ENCODE assay signal across 8 cellular contexts in genomic region chr1:31239653-31240241, GRCh38. TPM values are rescaled to one million over a fixed set of nuclear protein-coding genes. Genes with fewer than 3 reads are reported as not detected.
DNase-seq lines count a peak whose midpoint lies in the region; ATAC-seq and TF ChIP-seq lines count a peak whose summit lies in the region.

Gene NKAIN1, minus strand, starts transcription at chr1:31239887. Its CDS starts 340 bp downstream, at chr1:31239547.

- intact Hi-C loops in activated naive CD4-positive, alpha-beta T cell treated with anti-CD3 and anti-CD28 coated beads for 36 hours (cut with micrococcal nuclease) = no loop called here
- intact Hi-C loops in posterior cingulate gyrus (cut with DNase I) = loop anchor here (5.0 kb wide), 1 partner anchor 57 kb away; no protein-coding TSS in a partner anchor

- H3K9me3 Mint-ChIP-seq in activated naive CD4-positive, alpha-beta T cell treated with anti-CD3 and anti-CD28 coated beads for 36 hours = no peaks in the 10 kb centered on the region
- H3K9me3 Mint-ChIP-seq in T-cell = no peaks in the 10 kb centered on the region

- H3K4me3 Mint-ChIP-seq in activated naive CD4-positive, alpha-beta T cell treated with anti-CD3 and anti-CD28 coated beads for 36 hours = peak within 1 kb of the TSS; percentile 28
- peak within 1 kb of the TSS; percentile 34 to 75 (median 37) for H3K4me3 Mint-ChIP-seq in T-cell

- H3K36me3 Mint-ChIP-seq in activated naive CD4-positive, alpha-beta T cell treated with anti-CD3 and anti-CD28 coated beads for 36 hours (ENCODE audit: low read depth) = no peaks in the 10 kb centered on the region
- no peaks in the 10 kb centered on the region for H3K36me3 Mint-ChIP-seq in T-cell

- peaks cover 10% of the 10 kb centered on the region for H3K4me1 Mint-ChIP-seq in activated naive CD4-positive, alpha-beta T cell treated with anti-CD3 and anti-CD28 coated beads for 36 hours (ENCODE audit: low read depth)
- H3K4me1 Mint-ChIP-seq in T-cell = peaks cover 14 to 22% (median 16%) of the 10 kb centered on the region in 3 donors

- H3K27ac ChIP-seq in foreskin keratinocyte = no peak within 1 kb of the TSS

- H3K27me3 ChIP-seq in foreskin keratinocyte = peaks cover 76% of the 10 kb centered on the region

- CTCF ChIA-PET in activated naive CD4-positive, alpha-beta T cell treated with anti-CD3 and anti-CD28 coated beads for 36 hours (lab: Charles Lee) = no interaction called here
- CTCF ChIA-PET in T-cell (lab: Charles Lee) = no interaction called here

- H3K27ac Mint-ChIP-seq in activated naive CD4-positive, alpha-beta T cell treated with anti-CD3 and anti-CD28 coated beads for 36 hours = no peak within 1 kb of the TSS
- peak within 1 kb of the TSS in 1 of 2 donors; percentile 61 for H3K27ac Mint-ChIP-seq in T-cell

- TF ChIP-seq CTCF in foreskin keratinocyte (conservative IDR thresholded peaks at IDR 0.05) = no peak

- POLR2A ChIA-PET in T-cell (lab: Charles Lee) = no interaction called here

- H3K27me3 Mint-ChIP-seq in activated naive CD4-positive, alpha-beta T cell treated with anti-CD3 and anti-CD28 coated beads for 36 hours (ENCODE audit: low read depth) = peaks cover 35% of the 10 kb centered on the region
- peaks cover 49 to 51% of the 10 kb centered on the region in 2 donors for H3K27me3 Mint-ChIP-seq in T-cell

- ATAC-seq in T-cell (replicated peaks in 1 of 4) = no peak
- peak; percentile 55 for ATAC-seq in foreskin keratinocyte
- ATAC-seq in GM18907 (IDR thresholded peaks at IDR 0.05; ENCODE audit: unreplicated experiment) = no peak

- no peaks in the 10 kb centered on the region for H3K4me1 ChIP-seq in foreskin keratinocyte

- DNase-seq in activated naive CD4-positive, alpha-beta T cell treated with anti-CD3 and anti-CD28 coated beads for 36 hours = no peak
- no peak for DNase-seq in activated naive CD4-positive, alpha-beta T cell (lab: John Stamatoyannopoulos, UW)
- DNase-seq in T-cell (no peak), foreskin keratinocyte (no peak), posterior cingulate gyrus (peak in 6 of 10 donors; percentile 17 to 91 (median 38)), NCI-H1930 (lab: John Stamatoyannopoulos, UW) (no peak), NCI-H2107 treated with DMSO at 0.1 percent for 48 hours (lab: John Stamatoyannopoulos, UW; ENCODE audit: unreplicated experiment) (no peak)

RNA-seq across cellular contexts. Expression of gene NKAIN1, which starts in this region (rescaled TPM):
- total RNA-seq in activated naive CD4-positive, alpha-beta T cell treated with anti-CD3 and anti-CD28 coated beads for 36 hours = not detected
- under 1 TPM in 1 of 5 donors, not detected in 4; 0.13 TPM for total RNA-seq in T-cell
- total RNA-seq in foreskin keratinocyte = not detected in 2 replicates
- polyA plus RNA-seq in foreskin keratinocyte = not detected in 2 replicates

Comparison
In these comparisons a context has a peak if more than half of its experiments do, and no peak if none do; other contexts are left out.
1. Peak in ATAC-seq in foreskin keratinocyte; RNA of the gene not detected or under 1 TPM.
2. DNase-seq: peak in posterior cingulate gyrus (6 of 10); none in activated naive CD4-positive, alpha-beta T cell treated with anti-CD3 and anti-CD28 coated beads for 36 hours (single experiment), activated naive CD4-positive, alpha-beta T cell (0 of 4), T-cell (0 of 34), foreskin keratinocyte (0 of 2), NCI-H1930 (0 of 2) and NCI-H2107 treated with DMSO at 0.1 percent for 48 hours (single experiment).